In the genomic region with DNA sequence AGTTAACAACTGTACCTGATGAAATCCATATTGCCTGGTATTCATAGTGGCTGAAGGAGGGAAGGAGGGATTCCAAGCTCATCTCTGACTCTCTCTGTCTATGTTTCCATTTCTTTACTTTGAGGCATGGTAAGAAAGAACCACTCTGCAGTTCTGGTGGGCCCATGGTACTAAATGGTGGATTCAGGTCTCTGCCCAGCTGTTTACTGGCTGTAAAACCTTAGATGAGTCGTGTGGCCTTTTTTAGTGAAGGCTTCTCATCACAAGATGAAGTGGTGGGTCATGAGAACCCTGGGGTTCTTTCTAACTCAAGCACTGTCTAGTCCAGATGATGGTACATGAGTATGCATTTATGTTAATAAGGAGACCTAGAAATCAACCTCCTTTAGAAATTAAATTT, we compare ENCODE assay signal across 34 cellular contexts. TPM values are rescaled to one million over a fixed set of nuclear protein-coding genes. Genes with fewer than 3 reads are reported as not detected.
"Had no signal": no experiment of that assay in that cellular context is flagged by ENCODE, and none has a peak within 500 bp of the region (broad histone marks: within the 10 kb centered on the region; RNA-seq: fewer than 3 reads in every experiment).

No MANE protein-coding gene starts in this region.

- ATAC-seq: activated CD8-positive, alpha-beta memory T cell treated with anti-CD3 and anti-CD28 coated beads, Interleukin-2, amount 10 ng/mL, durations not matched to agents 7 days and 5 days; activated naive CD8-positive, alpha-beta T cell treated with anti-CD3 and anti-CD28 coated beads, Interleukin-2, amount 50 U/mL, for 24 hours; K562; PC-3 had no signal

- H3K9me3 Mint-ChIP-seq: activated CD4-positive, alpha-beta memory T cell treated with anti-CD3 and anti-CD28 coated beads, Interleukin-2, amount 10 ng/mL, durations not matched to agents 7 days and 5 days; activated naive CD4-positive, alpha-beta T cell treated with anti-CD3 and anti-CD28 coated beads, Interleukin-2, amount 10 ng/mL, durations not matched to agents 7 days and 5 days; activated naive CD8-positive, alpha-beta T cell treated with anti-CD3 and anti-CD28 coated beads, Interleukin-2, amount 50 U/mL, for 24 hours had no signal

- H3K27ac ChIP-seq: brain microvascular endothelial cell, Peyer's patch, SK-N-MC, WERI-Rb-1 had no signal

- H3K4me3 Mint-ChIP-seq: activated CD4-positive, alpha-beta memory T cell treated with anti-CD3 and anti-CD28 coated beads, Interleukin-2, amount 10 ng/mL, durations not matched to agents 7 days and 5 days; activated CD8-positive, alpha-beta memory T cell treated with anti-CD3 and anti-CD28 coated beads, Interleukin-2, amount 10 ng/mL, durations not matched to agents 7 days and 5 days; activated naive CD4-positive, alpha-beta T cell treated with anti-CD3 and anti-CD28 coated beads, Interleukin-2, amount 10 ng/mL, durations not matched to agents 7 days and 5 days; activated naive CD8-positive, alpha-beta T cell; activated naive CD8-positive, alpha-beta T cell treated with anti-CD3 and anti-CD28 coated beads, Interleukin-2, amount 50 U/mL, for 24 hours had no signal

- H3K36me3 ChIP-seq: brain microvascular endothelial cell, Peyer's patch, WERI-Rb-1 had no signal

- H3K4me1 Mint-ChIP-seq: activated CD4-positive, alpha-beta memory T cell treated with anti-CD3 and anti-CD28 coated beads, Interleukin-2, amount 10 ng/mL, durations not matched to agents 7 days and 5 days; activated CD8-positive, alpha-beta memory T cell treated with anti-CD3 and anti-CD28 coated beads, Interleukin-2, amount 10 ng/mL, durations not matched to agents 7 days and 5 days; activated naive CD4-positive, alpha-beta T cell treated with anti-CD3 and anti-CD28 coated beads, Interleukin-2, amount 10 ng/mL, durations not matched to agents 7 days and 5 days; activated naive CD8-positive, alpha-beta T cell treated with anti-CD3 and anti-CD28 coated beads, Interleukin-2, amount 50 U/mL, for 24 hours had no signal

- H3K4me3 ChIP-seq: K562, Peyer's patch, SK-N-MC had no signal

- H3K36me3 Mint-ChIP-seq: activated CD8-positive, alpha-beta memory T cell treated with anti-CD3 and anti-CD28 coated beads, Interleukin-2, amount 10 ng/mL, durations not matched to agents 7 days and 5 days; activated naive CD4-positive, alpha-beta T cell treated with anti-CD3 and anti-CD28 coated beads, Interleukin-2, amount 10 ng/mL, durations not matched to agents 7 days and 5 days; activated naive CD8-positive, alpha-beta T cell had no signal

- H3K27me3 ChIP-seq: brain microvascular endothelial cell, Peyer's patch had no signal

- H3K27me3 Mint-ChIP-seq: activated CD4-positive, alpha-beta memory T cell treated with anti-CD3 and anti-CD28 coated beads, Interleukin-2, amount 10 ng/mL, durations not matched to agents 7 days and 5 days had no signal

- DNase-seq: activated CD4-positive, alpha-beta memory T cell treated with anti-CD3 and anti-CD28 coated beads, Interleukin-2, amount 10 ng/mL, durations not matched to agents 7 days and 5 days; activated CD4-positive, alpha-beta T cell treated with anti-CD3 and anti-CD28 coated beads for 1 hour; activated CD4-positive, alpha-beta T cell treated with anti-CD3 and anti-CD28 coated beads for 48 hours; activated CD4-positive, CD25-positive, alpha-beta regulatory T cell; activated CD8-positive, alpha-beta memory T cell treated with anti-CD3 and anti-CD28 coated beads for 24 hours; activated CD8-positive, alpha-beta memory T cell treated with anti-CD3 and anti-CD28 coated beads, Interleukin-2, amount 10 ng/mL, durations not matched to agents 7 days and 5 days; activated CD8-positive, alpha-beta memory T cell treated with anti-CD3 and anti-CD28 coated beads, Interleukin-2, amount 50 U/mL, for 48 hours; activated effector memory CD4-positive, alpha-beta T cell treated with Interleukin-2 at 50 U/mL for 16 hours; activated naive CD4-positive, alpha-beta T cell treated with anti-CD3 and anti-CD28 coated beads, Interleukin-2, amount 10 ng/mL, durations not matched to agents 7 days and 5 days; activated naive CD8-positive, alpha-beta T cell treated with anti-CD3 and anti-CD28 coated beads, Interleukin-2, amount 50 U/mL, for 24 hours; activated T-cell treated with anti-CD3 and anti-CD28 coated beads, Interleukin-2, amount 50 U/mL, for 48 hours; amniotic stem cell; aorta; brain microvascular endothelial cell; IMR-90; NCI-H1105 treated with DMSO at 0.1 percent for 48 hours; NCI-H1436; NCI-H1694; NCI-H1930; NCI-H2081 treated with DMSO at 0.1 percent for 48 hours; NCI-H226; PC-3; Peyer's patch; RPMI8226; SIG-M5; T1000 had no signal

- H3K27ac Mint-ChIP-seq: activated CD4-positive, alpha-beta memory T cell treated with anti-CD3 and anti-CD28 coated beads, Interleukin-2, amount 10 ng/mL, durations not matched to agents 7 days and 5 days; activated CD8-positive, alpha-beta memory T cell treated with anti-CD3 and anti-CD28 coated beads, Interleukin-2, amount 10 ng/mL, durations not matched to agents 7 days and 5 days; activated naive CD4-positive, alpha-beta T cell treated with anti-CD3 and anti-CD28 coated beads, Interleukin-2, amount 10 ng/mL, durations not matched to agents 7 days and 5 days; activated naive CD8-positive, alpha-beta T cell; activated naive CD8-positive, alpha-beta T cell treated with anti-CD3 and anti-CD28 coated beads, Interleukin-2, amount 50 U/mL, for 24 hours had no signal

- H3K9me3 ChIP-seq: Peyer's patch had no signal

RNA-seq across cellular contexts. Expression of a gene that starts 49.7 kb away (rescaled TPM):
- total RNA-seq: activated CD4-positive, alpha-beta memory T cell treated with anti-CD3 and anti-CD28 coated beads, Interleukin-2, amount 10 ng/mL, durations not matched to agents 7 days and 5 days; activated CD8-positive, alpha-beta memory T cell treated with anti-CD3 and anti-CD28 coated beads, Interleukin-2, amount 10 ng/mL, durations not matched to agents 7 days and 5 days; IMR-90; K562; MCF 10A; NCI-H460; PC-3; T-helper 1 cell treated with Interleukin-12 subunit alpha and Interleukin-12 subunit beta and Interleukin-4 antibody, amounts not matched to agents 30 ng/mL and 1 ng/mL, for 36 hours; T-helper 2 cell treated with Interferon-gamma antibody and Interleukin-4, amounts not matched to agents 100 ng/mL and 5 ng/mL, for 36 hours had no signal
- polyA plus RNA-seq: aorta, IMR-90, K562 had no signal
